15 cellular contexts compared by ENCODE assay signal in genomic region chr1:65279092-65279448, GRCh38. TPM values are rescaled to one million over a fixed set of nuclear protein-coding genes. Genes with fewer than 3 reads are reported as not detected.
DNase-seq lines count a peak whose midpoint lies in the region; ATAC-seq and TF ChIP-seq lines count a peak whose summit lies in the region.
"Had no signal": no experiment of that assay in that cellular context is flagged by ENCODE, and none has a peak within 500 bp of the region (broad histone marks: within the 10 kb centered on the region; RNA-seq: fewer than 3 reads in every experiment).

No MANE protein-coding gene starts in this region.

- peak overlapping the region; percentile 88 for H3K18ac ChIP-seq in trophoblast cell (ENCODE audit: low read length)

- H3K27me3 ChIP-seq in iPS-15b (ENCODE audit: control insufficient read depth, insufficient read depth, low read length) (peaks cover 4% of the 10 kb centered on the region), trophoblast cell (ENCODE audit: insufficient read depth, low read length) (no peaks in the 10 kb centered on the region), gastroesophageal sphincter (no peaks in the 10 kb centered on the region)

- no peak overlapping the region for H2AFZ ChIP-seq in trophoblast cell (ENCODE audit: insufficient read depth, low read length, poor library complexity)

- TF ChIP-seq EP300 in gastroesophageal sphincter (IDR thresholded peaks at IDR 0.05), result no peak

- TF ChIP-seq POLR2A in gastroesophageal sphincter (IDR thresholded peaks at IDR 0.05), result no peak

- H3K36me3 ChIP-seq in iPS-15b (ENCODE audit: control insufficient read depth, insufficient read depth, low read length), result no peaks in the 10 kb centered on the region
- H3K36me3 ChIP-seq in trophoblast cell (ENCODE audit: control insufficient read depth in 1 of 2, insufficient read depth in 2 of 2, low read length in 2 of 2), result peaks cover 0 to 2% of the 10 kb centered on the region in 2 experiments
- no peaks in the 10 kb centered on the region for H3K36me3 ChIP-seq in gastroesophageal sphincter

- peak overlapping the region; percentile 62 for H3K14ac ChIP-seq in trophoblast cell (ENCODE audit: low read length)

- H3K27ac ChIP-seq in coronary artery, result no peak overlapping the region
- H3K27ac ChIP-seq in trophoblast cell (ENCODE audit: low read depth, low read length), result peak overlapping the region; percentile 55
- no peak overlapping the region for H3K27ac ChIP-seq in gastroesophageal sphincter
- H3K27ac ChIP-seq: 22Rv1 had no signal

- H3K9me3 ChIP-seq in iPS-15b (ENCODE audit: control insufficient read depth, insufficient read depth, low read length) (no peaks in the 10 kb centered on the region), trophoblast cell (ENCODE audit: insufficient read depth, low read depth, low read length) (no peaks in the 10 kb centered on the region), gastroesophageal sphincter (no peaks in the 10 kb centered on the region)

- peak overlapping the region; percentile 43 for H2BK120ac ChIP-seq in trophoblast cell (ENCODE audit: insufficient read depth, low read length, poor library complexity)

- no peak overlapping the region for H3K4ac ChIP-seq in trophoblast cell (ENCODE audit: low read depth, low read length)

- no peaks in the 10 kb centered on the region for H3K79me2 ChIP-seq in trophoblast cell (ENCODE audit: control insufficient read depth, insufficient read depth, low read length, poor library complexity)

- H3K9ac ChIP-seq in iPS-15b (ENCODE audit: low read depth, low read length), result no peak overlapping the region
- H3K9ac ChIP-seq in trophoblast cell (ENCODE audit: low read length), result peak overlapping the region; percentile 2

- H3K27ac Mint-ChIP-seq in activated T-helper 1 cell treated with anti-CD3 and anti-CD28 coated beads, Interleukin-12 subunit alpha, Interleukin-12 subunit beta, Interleukin-2, Interleukin-4 antibody, amounts not matched to agents 30 ng/mL and 10 ng/mL and 1 ng/mL, durations not matched to agents 14 hours and 24 hours and 36 hours, result no peak overlapping the region

- H3K4me3 ChIP-seq in coronary artery, result peak overlapping the region; percentile 32
- peak overlapping the region; percentile 55 for H3K4me3 ChIP-seq in iPS-15b (ENCODE audit: low read depth, low read length)
- no peak overlapping the region for H3K4me3 ChIP-seq in trophoblast cell (ENCODE audit: low read depth, low read length)
- no peak overlapping the region for H3K4me3 ChIP-seq in gastroesophageal sphincter

- no CpG with 5 or more reads among the region's 3 CpGs for WGBS in trophoblast cell (ENCODE audit: extremely low coverage, insufficient coverage, insufficient read length)
- 21 to 41% methylated on average over 3 of the region's 3 CpGs for WGBS in gastroesophageal sphincter (ENCODE audit: low coverage in 1 of 2), 2 donors

- TF ChIP-seq CTCF in coronary artery (IDR thresholded peaks at IDR 0.05), result no peak
- TF ChIP-seq CTCF in gastroesophageal sphincter (IDR thresholded peaks at IDR 0.05), result no peak

- peaks cover 5% of the 10 kb centered on the region for H3K79me1 ChIP-seq in trophoblast cell (ENCODE audit: low read length)

- peaks cover 38% of the 10 kb centered on the region for H3K4me1 ChIP-seq in iPS-15b (ENCODE audit: control insufficient read depth, insufficient read depth, low read length)
- peaks cover 12 to 15% of the 10 kb centered on the region in 2 experiments for H3K4me1 ChIP-seq in trophoblast cell (ENCODE audit: control insufficient read depth in 1 of 2, insufficient read depth in 2 of 2, low read length in 2 of 2)
- no peaks in the 10 kb centered on the region for H3K4me1 ChIP-seq in gastroesophageal sphincter

- peak overlapping the region; percentile 59 for H4K91ac ChIP-seq in trophoblast cell (ENCODE audit: low read depth, low read length)

- no peaks in the 10 kb centered on the region for H3K4me1 Mint-ChIP-seq in activated T-helper 1 cell treated with anti-CD3 and anti-CD28 coated beads, Interleukin-12 subunit alpha, Interleukin-12 subunit beta, Interleukin-2, Interleukin-4 antibody, amounts not matched to agents 30 ng/mL and 10 ng/mL and 1 ng/mL, durations not matched to agents 14 hours and 24 hours and 36 hours (ENCODE audit: low read depth)

- H4K8ac ChIP-seq in trophoblast cell (ENCODE audit: low read depth, low read length), result no peak overlapping the region

- H3K9me3 Mint-ChIP-seq in activated T-helper 1 cell treated with anti-CD3 and anti-CD28 coated beads, Interleukin-12 subunit alpha, Interleukin-12 subunit beta, Interleukin-2, Interleukin-4 antibody, amounts not matched to agents 30 ng/mL and 10 ng/mL and 1 ng/mL, durations not matched to agents 14 hours and 24 hours and 36 hours, result no peaks in the 10 kb centered on the region

- H3K4me2 ChIP-seq in trophoblast cell (ENCODE audit: low read length), result peak overlapping the region; percentile 50

- H3K36me3 Mint-ChIP-seq in activated T-helper 1 cell treated with anti-CD3 and anti-CD28 coated beads, Interleukin-12 subunit alpha, Interleukin-12 subunit beta, Interleukin-2, Interleukin-4 antibody, amounts not matched to agents 30 ng/mL and 10 ng/mL and 1 ng/mL, durations not matched to agents 14 hours and 24 hours and 36 hours (ENCODE audit: low read depth), result no peaks in the 10 kb centered on the region

- no peak overlapping the region for H3K23ac ChIP-seq in trophoblast cell (ENCODE audit: low read length)

- no peak for ATAC-seq in gastroesophageal sphincter

- intact Hi-C loops in activated T-helper 1 cell treated with anti-CD3 and anti-CD28 coated beads, Interleukin-12 subunit alpha, Interleukin-12 subunit beta, Interleukin-2, Interleukin-4 antibody, amounts not matched to agents 30 ng/mL and 10 ng/mL and 1 ng/mL, durations not matched to agents 14 hours and 24 hours and 36 hours (cut with micrococcal nuclease), result no loop called here

- H2BK12ac ChIP-seq in trophoblast cell (ENCODE audit: low read length), result no peak overlapping the region

- peaks cover 14% of the 10 kb centered on the region for H3K27me3 Mint-ChIP-seq in activated T-helper 1 cell treated with anti-CD3 and anti-CD28 coated beads, Interleukin-12 subunit alpha, Interleukin-12 subunit beta, Interleukin-2, Interleukin-4 antibody, amounts not matched to agents 30 ng/mL and 10 ng/mL and 1 ng/mL, durations not matched to agents 14 hours and 24 hours and 36 hours (ENCODE audit: insufficient read depth)

- H2BK5ac ChIP-seq in trophoblast cell (ENCODE audit: low read depth, low read length, poor library complexity), result no peak overlapping the region

- DNase-seq in NCI-H1417 (lab: John Stamatoyannopoulos, UW), result peak in 2 of 3 experiments; percentile 9 to 42
- DNase-seq in NCI-H1417 treated with DMSO at 0.1 percent for 48 hours (lab: John Stamatoyannopoulos, UW), result no peak
- DNase-seq in coronary artery (ENCODE audit: low spot score), result no peak
- DNase-seq in trophoblast cell, result no peak
- no peak for DNase-seq in HPDE6-E6E7 (ENCODE audit: extremely low spot score)
- no peak for DNase-seq in activated T-helper 1 cell treated with anti-CD3 and anti-CD28 coated beads, Interleukin-12 subunit alpha, Interleukin-12 subunit beta, Interleukin-2, Interleukin-4 antibody, amounts not matched to agents 30 ng/mL and 10 ng/mL and 1 ng/mL, durations not matched to agents 14 hours and 24 hours and 36 hours (ENCODE audit: low spot score)
- DNase-seq: activated CD4-positive, alpha-beta T cell treated with anti-CD3 and anti-CD28 coated beads, Interleukin-2, amount 50 U/mL, for 48 hours; activated naive CD4-positive, alpha-beta T cell; activated T-cell treated with anti-CD3 and anti-CD28 coated beads for 4 hours; cortex of kidney; midbrain; T-helper 1 cell had no signal

- no peak overlapping the region for H3K4me3 Mint-ChIP-seq in activated T-helper 1 cell treated with anti-CD3 and anti-CD28 coated beads, Interleukin-12 subunit alpha, Interleukin-12 subunit beta, Interleukin-2, Interleukin-4 antibody, amounts not matched to agents 30 ng/mL and 10 ng/mL and 1 ng/mL, durations not matched to agents 14 hours and 24 hours and 36 hours

- H2AK5ac ChIP-seq in trophoblast cell (ENCODE audit: low read length), result no peak overlapping the region

- peak overlapping the region; percentile 24 for H4K12ac ChIP-seq in trophoblast cell (ENCODE audit: low read depth, low read length)

RNA-seq across cellular contexts. Expression of gene DNAJC6, which starts 30.3 kb away (rescaled TPM):
- polyA plus RNA-seq in trophoblast cell (2013), result 14.7 TPM in 2 replicates
- total RNA-seq in gastroesophageal sphincter, result 1 to 10 TPM; 2.0 to 5.3 (median 3.2) TPM
- total RNA-seq in activated T-helper 1 cell treated with anti-CD3 and anti-CD28 coated beads, Interleukin-12 subunit alpha, Interleukin-12 subunit beta, Interleukin-2, Interleukin-4 antibody, amounts not matched to agents 30 ng/mL and 10 ng/mL and 1 ng/mL, durations not matched to agents 14 hours and 24 hours and 36 hours, result 4.4 and 6.2 TPM in 2 replicates

Comparison
In these comparisons a context has a peak if more than half of its experiments do, and no peak if none do; other contexts are left out.
1. DNase-seq: peak in NCI-H1417 (2 of 3); none in NCI-H1417 treated with DMSO at 0.1 percent for 48 hours (single experiment), coronary artery (single experiment), trophoblast cell (0 of 2), HPDE6-E6E7 (single experiment) and activated T-helper 1 cell treated with anti-CD3 and anti-CD28 coated beads, Interleukin-12 subunit alpha, Interleukin-12 subunit beta, Interleukin-2, Interleukin-4 antibody, amounts not matched to agents 30 ng/mL and 10 ng/mL and 1 ng/mL, durations not matched to agents 14 hours and 24 hours and 36 hours (single experiment).
2. H3K4me3 ChIP-seq: peak in coronary artery (single experiment) and iPS-15b (single experiment); none in trophoblast cell (single experiment) and gastroesophageal sphincter (0 of 2).